In the genomic region with DNA sequence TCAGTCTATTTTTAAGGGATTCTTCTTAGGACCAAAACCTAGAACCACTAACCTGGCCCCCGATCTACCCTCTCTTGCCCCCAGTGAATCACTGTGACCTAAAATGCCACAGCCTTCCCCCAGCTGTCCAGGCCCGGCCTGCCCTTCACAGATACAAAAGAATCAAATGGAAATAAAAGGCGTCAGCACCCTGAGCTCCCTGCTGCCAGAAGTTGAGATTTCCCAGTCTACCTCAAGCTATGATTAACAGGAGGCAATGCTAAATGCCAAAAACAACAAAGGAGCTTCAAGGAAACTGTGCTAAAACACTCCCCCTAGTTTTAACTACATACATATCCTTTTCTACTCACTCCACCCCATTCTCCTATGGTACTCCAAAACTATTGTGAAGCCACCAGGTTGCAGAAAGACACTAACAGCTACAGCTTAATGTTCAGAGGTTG, we compare ENCODE assay signal across 11 cellular contexts.
DNase-seq lines count a peak whose midpoint lies in the region; ATAC-seq and TF ChIP-seq lines count a peak whose summit lies in the region.
"Had no signal": no experiment of that assay in that cellular context is flagged by ENCODE, and none has a peak within 500 bp of the region (broad histone marks: within the 10 kb centered on the region; RNA-seq: fewer than 3 reads in every experiment).

No MANE protein-coding gene starts in this region.

- TF ChIP-seq CTCF in WTC11 (IDR thresholded peaks at IDR 0.05): no peak

- no peaks in the 10 kb centered on the region for H3K27me3 ChIP-seq in rectal smooth muscle tissue (ENCODE audit: control insufficient read depth, insufficient read depth, low read length)

- no peaks in the 10 kb centered on the region for H3K36me3 Mint-ChIP-seq in WTC11
- peaks cover 13% of the 10 kb centered on the region for H3K36me3 Mint-ChIP-seq in activated naive CD4-positive, alpha-beta T cell treated with anti-CD3 and anti-CD28 coated beads, Interleukin-2, amount 10 ng/mL, durations not matched to agents 7 days and 5 days

- peak overlapping the region; percentile 59 for H3K27ac ChIP-seq in rectal smooth muscle tissue (ENCODE audit: low read depth, low read length)

- H3K27me3 Mint-ChIP-seq in WTC11 (ENCODE audit: low read depth): no peaks in the 10 kb centered on the region
- no peaks in the 10 kb centered on the region for H3K27me3 Mint-ChIP-seq in activated naive CD4-positive, alpha-beta T cell treated with anti-CD3 and anti-CD28 coated beads, Interleukin-2, amount 10 ng/mL, durations not matched to agents 7 days and 5 days

- peaks cover 27% of the 10 kb centered on the region for H3K4me1 ChIP-seq in rectal smooth muscle tissue (ENCODE audit: control insufficient read depth, insufficient read depth, low read length)

- no peak overlapping the region; the same call in 1 of the 2 replicates for H3K27ac Mint-ChIP-seq in WTC11
- no peak overlapping the region for H3K27ac Mint-ChIP-seq in activated naive CD4-positive, alpha-beta T cell treated with anti-CD3 and anti-CD28 coated beads, Interleukin-2, amount 10 ng/mL, durations not matched to agents 7 days and 5 days
- H3K27ac Mint-ChIP-seq: activated T-helper 2 cell treated with anti-CD3 and anti-CD28 coated beads, Interferon-gamma antibody, Interleukin-2, Interleukin-4, amounts not matched to agents 10 μg/mL and 5 μg/mL and 100 μg/mL, durations not matched to agents 14 hours and 24 hours and 36 hours had no signal

- intact Hi-C loops in left ventricle myocardium superior (cut with micrococcal nuclease) (no loop called here), posterior cingulate gyrus (cut with DNase I) (no loop called here)

- POLR2A ChIA-PET in WTC11 (lab: Charles Lee): no interaction called here

- no peak overlapping the region for H3K4me3 Mint-ChIP-seq in WTC11
- H3K4me3 Mint-ChIP-seq in activated naive CD4-positive, alpha-beta T cell treated with anti-CD3 and anti-CD28 coated beads, Interleukin-2, amount 10 ng/mL, durations not matched to agents 7 days and 5 days: no peak overlapping the region

- DNase-seq in ELF-1 (ENCODE audit: low read depth, low spot score): peak; percentile 71
- DNase-seq in WTC11 (ENCODE audit: low spot score): no peak
- DNase-seq in left ventricle myocardium superior: peak; percentile 40
- DNase-seq in activated naive CD4-positive, alpha-beta T cell treated with anti-CD3 and anti-CD28 coated beads, Interleukin-2, amount 10 ng/mL, durations not matched to agents 7 days and 5 days: no peak
- no peak for DNase-seq in posterior cingulate gyrus
- no peak for DNase-seq in NCI-H1417 (lab: John Stamatoyannopoulos, UW)
- DNase-seq: DMS 273 treated with DMSO at 0.1 percent for 48 hours, NCI-H2081 had no signal

- CTCF ChIA-PET in WTC11 (lab: Charles Lee): interaction anchor here (1.8 kb wide), 1 partner anchor 16 kb away, joined by 9 read pairs; no protein-coding TSS in a partner anchor
- CTCF ChIA-PET in activated naive CD4-positive, alpha-beta T cell treated with anti-CD3 and anti-CD28 coated beads, Interleukin-2, amount 10 ng/mL, durations not matched to agents 7 days and 5 days (lab: Charles Lee): interaction anchor here (1.3 to 1.6 kb wide), 2 partner anchors 13 to 19 kb away, joined by 3 to 6 read pairs; no protein-coding TSS in a partner anchor

- no peak overlapping the region for H3K4me3 ChIP-seq in rectal smooth muscle tissue (ENCODE audit: low read length)

- no peaks in the 10 kb centered on the region for H3K9me3 Mint-ChIP-seq in WTC11
- H3K9me3 Mint-ChIP-seq in activated naive CD4-positive, alpha-beta T cell treated with anti-CD3 and anti-CD28 coated beads, Interleukin-2, amount 10 ng/mL, durations not matched to agents 7 days and 5 days: no peaks in the 10 kb centered on the region
- H3K9me3 Mint-ChIP-seq: activated T-helper 2 cell treated with anti-CD3 and anti-CD28 coated beads, Interferon-gamma antibody, Interleukin-2, Interleukin-4, amounts not matched to agents 10 μg/mL and 5 μg/mL and 100 μg/mL, durations not matched to agents 14 hours and 24 hours and 36 hours had no signal

- H3K9ac ChIP-seq in rectal smooth muscle tissue (ENCODE audit: low read length): no peak overlapping the region

- peak; percentile 66 for ATAC-seq in WTC11
- peak; percentile 87 for ATAC-seq in left ventricle myocardium superior
- ATAC-seq in HG03175 (IDR thresholded peaks at IDR 0.05; ENCODE audit: unreplicated experiment): no peak

- no peaks in the 10 kb centered on the region for H3K36me3 ChIP-seq in rectal smooth muscle tissue (ENCODE audit: control insufficient read depth, insufficient read depth, low read length)

- H3K4me1 Mint-ChIP-seq in WTC11: peaks cover 25% of the 10 kb centered on the region
- peaks cover 51% of the 10 kb centered on the region for H3K4me1 Mint-ChIP-seq in activated naive CD4-positive, alpha-beta T cell treated with anti-CD3 and anti-CD28 coated beads, Interleukin-2, amount 10 ng/mL, durations not matched to agents 7 days and 5 days

TF ChIP-seq in WTC11, 78 proteins besides CTCF, POLR2A, EP300 and RAD21:
- TF ChIP-seq, protein P1, sequence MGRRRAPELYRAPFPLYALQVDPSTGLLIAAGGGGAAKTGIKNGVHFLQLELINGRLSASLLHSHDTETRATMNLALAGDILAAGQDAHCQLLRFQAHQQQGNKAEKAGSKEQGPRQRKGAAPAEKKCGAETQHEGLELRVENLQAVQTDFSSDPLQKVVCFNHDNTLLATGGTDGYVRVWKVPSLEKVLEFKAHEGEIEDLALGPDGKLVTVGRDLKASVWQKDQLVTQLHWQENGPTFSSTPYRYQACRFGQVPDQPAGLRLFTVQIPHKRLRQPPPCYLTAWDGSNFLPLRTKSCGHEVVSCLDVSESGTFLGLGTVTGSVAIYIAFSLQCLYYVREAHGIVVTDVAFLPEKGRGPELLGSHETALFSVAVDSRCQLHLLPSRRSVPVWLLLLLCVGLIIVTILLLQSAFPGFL (CRISPR knock-in tag; IDR thresholded peaks at IDR 0.05; ENCODE audit: borderline replicate concordance): no peak
- no peak for TF ChIP-seq PRRX2 (CRISPR knock-in tag; IDR thresholded peaks at IDR 0.05)
- TF ChIP-seq JUN (CRISPR knock-in tag; IDR thresholded peaks at IDR 0.05): no peak
- TF ChIP-seq NR3C1 (CRISPR knock-in tag; conservative IDR thresholded peaks at IDR 0.05; ENCODE audit: low read depth): no peak
- no peak for TF ChIP-seq SOX15 (CRISPR knock-in tag; IDR thresholded peaks at IDR 0.05)
- TF ChIP-seq ZMAT4 (CRISPR knock-in tag; IDR thresholded peaks at IDR 0.05): no peak
- TF ChIP-seq GTF2I (CRISPR knock-in tag; conservative IDR thresholded peaks at IDR 0.05): no peak
- TF ChIP-seq TEAD1 (CRISPR knock-in tag; IDR thresholded peaks at IDR 0.05): no peak
- TF ChIP-seq SMAD3 (CRISPR knock-in tag; IDR thresholded peaks at IDR 0.05; ENCODE audit: borderline replicate concordance): no peak

Comparison
In these comparisons a context has a peak if more than half of its experiments do, and no peak if none do; other contexts are left out.
1. DNase-seq: peak in ELF-1 (single experiment) and left ventricle myocardium superior (single experiment); none in WTC11 (single experiment), activated naive CD4-positive, alpha-beta T cell treated with anti-CD3 and anti-CD28 coated beads, Interleukin-2, amount 10 ng/mL, durations not matched to agents 7 days and 5 days (single experiment), posterior cingulate gyrus (0 of 10) and NCI-H1417 (0 of 3).